7 cellular contexts compared by ENCODE assay signal in genomic region chr16:4733211-4733742, GRCh38. TPM values are rescaled to one million over a fixed set of nuclear protein-coding genes. Genes with fewer than 3 reads are reported as not detected.
DNase-seq lines count a peak whose midpoint lies in the region; ATAC-seq and TF ChIP-seq lines count a peak whose summit lies in the region.

No MANE protein-coding gene starts in this region.

- H3K36me3 ChIP-seq in iPS DF 6.9 (ENCODE audit: control insufficient read depth, insufficient read depth, low read length) (peaks cover 5% of the 10 kb centered on the region; the same call in 1 of the 2 replicates), smooth muscle cell (ENCODE audit: low read depth) (no peaks in the 10 kb centered on the region)

- TF ChIP-seq CTCF in HFF-Myc (IDR thresholded peaks at IDR 0.05; ENCODE audit: low read depth, low read length, missing control alignments): no peak
- TF ChIP-seq CTCF in WI38 (IDR thresholded peaks at IDR 0.05; ENCODE audit: low read depth, low read length): no peak
- no peak for TF ChIP-seq CTCF in smooth muscle cell (IDR thresholded peaks at IDR 0.05; ENCODE audit: borderline replicate concordance, insufficient read depth, poor library complexity, severe bottlenecking)

- H3K4me3 ChIP-seq in HFF-Myc (replicated peaks; ENCODE audit: low read depth, low read length): peak overlapping the region; percentile 90
- H3K4me3 ChIP-seq in WI38 (ENCODE audit: low read depth, low read length): peak overlapping the region; percentile 97
- H3K4me3 ChIP-seq in iPS DF 6.9 (ENCODE audit: low read length): peak overlapping the region; percentile 98; the same call in 1 of the 2 replicates
- H3K4me3 ChIP-seq in smooth muscle cell: peak overlapping the region; percentile 79

- no peaks in the 10 kb centered on the region for H4K20me1 ChIP-seq in smooth muscle cell (ENCODE audit: low read depth)

- no peaks in the 10 kb centered on the region for H3K4me1 ChIP-seq in iPS DF 6.9 (ENCODE audit: control insufficient read depth, insufficient read depth, low read length)
- peaks cover 6% of the 10 kb centered on the region for H3K4me1 ChIP-seq in smooth muscle cell (ENCODE audit: low read depth)

- peak overlapping the region; percentile 80 for H3K9ac ChIP-seq in smooth muscle cell (ENCODE audit: low read depth)

- H3K27me3 ChIP-seq in iPS DF 6.9 (ENCODE audit: control insufficient read depth, insufficient read depth, low read length): no peaks in the 10 kb centered on the region
- H3K27me3 ChIP-seq in smooth muscle cell (ENCODE audit: low read depth): no peaks in the 10 kb centered on the region

- H3K4me2 ChIP-seq in smooth muscle cell: peak overlapping the region; percentile 87

- WGBS in iPS DF 6.9 (ENCODE audit: insufficient coverage, insufficient read length): no CpG with 5 or more reads among the region's 17 CpGs
- 25% methylated on average over 17 of the region's 17 CpGs for WGBS in smooth muscle cell (ENCODE audit: low lambda C conversion rate)

- peaks cover 8% of the 10 kb centered on the region for H3K79me2 ChIP-seq in smooth muscle cell (ENCODE audit: low read depth)

- H3K9me3 ChIP-seq in iPS DF 6.9 (ENCODE audit: control insufficient read depth, insufficient read depth, low read length): no peaks in the 10 kb centered on the region
- H3K9me3 ChIP-seq in smooth muscle cell (replicated peaks; ENCODE audit: low read depth): no peaks in the 10 kb centered on the region

- ATAC-seq in GM19324 (IDR thresholded peaks at IDR 0.05; ENCODE audit: low FRiP score, unreplicated experiment) (no peak), GM21737 (IDR thresholded peaks at IDR 0.05; ENCODE audit: unreplicated experiment) (no peak), GM18868 (IDR thresholded peaks at IDR 0.05; ENCODE audit: unreplicated experiment) (no peak)

- no peak for DNase-seq in HFF-Myc (ENCODE audit: extremely low read depth, low read depth)
- no peak for DNase-seq in iPS DF 6.9 (ENCODE audit: low read depth, low spot score)
- DNase-seq in smooth muscle cell (lab: John Stamatoyannopoulos, UW; ENCODE audit: unreplicated experiment): no peak

- peaks cover 3% of the 10 kb centered on the region for H3F3A ChIP-seq in smooth muscle cell (ENCODE audit: low read depth)

- H2AFZ ChIP-seq in smooth muscle cell (ENCODE audit: low read depth): peak overlapping the region; percentile 83

- no peak overlapping the region for H3K27ac ChIP-seq in iPS DF 6.9 (ENCODE audit: low read length)
- no peak overlapping the region for H3K27ac ChIP-seq in smooth muscle cell (ENCODE audit: low read depth)

RNA-seq across cellular contexts. Expression of gene ANKS3, which starts 0.8 kb away (rescaled TPM):
- 6.3 and 15.6 TPM in 2 replicates for total RNA-seq in smooth muscle cell
- 15.3 and 22.5 TPM in 2 replicates for polyA plus RNA-seq in smooth muscle cell

RNA-seq across cellular contexts. Expression of gene DNAAF8, which starts 1.1 kb away (rescaled TPM):
- 0.22 TPM in 1 of 2 replicates, not detected in the other for total RNA-seq in smooth muscle cell
- 1.1 and 2.9 TPM in 2 replicates for polyA plus RNA-seq in smooth muscle cell

RNA-seq across cellular contexts. Expression of gene ZNF500, which starts 33.7 kb away (rescaled TPM):
- total RNA-seq in smooth muscle cell: 4.1 and 5.3 TPM in 2 replicates
- polyA plus RNA-seq in smooth muscle cell: 7.1 and 10.1 TPM in 2 replicates

RNA-seq across cellular contexts. Expression of gene NUDT16L1, which starts 39.9 kb away (rescaled TPM):
- 15.4 and 17.6 TPM in 2 replicates for total RNA-seq in smooth muscle cell
- 47.6 and 48.3 TPM in 2 replicates for polyA plus RNA-seq in smooth muscle cell

RNA-seq across cellular contexts. Expression of gene SEPTIN12, which starts 54.9 kb away (rescaled TPM):
- not detected in 2 replicates for total RNA-seq in smooth muscle cell
- 0.52 TPM in 1 of 2 replicates, not detected in the other for polyA plus RNA-seq in smooth muscle cell
